1 cellular context compared by ENCODE assay signal in genomic region chr20:63896136-63896890, GRCh38.
TF ChIP-seq lines count a peak whose summit lies in the region.

No MANE protein-coding gene starts in this region.

TF ChIP-seq in HepG2, 621 proteins besides CTCF, POLR2A, EP300 and RAD21 (continued from another document and continues in another):
- TF ChIP-seq SOX13 (IDR thresholded peaks at IDR 0.05) (no peak), SOX13 (CRISPR knock-in tag; conservative IDR thresholded peaks at IDR 0.05 in 1 of 2, IDR thresholded peaks at IDR 0.05 in 1 of 2) (peak in 1 of 2 experiments; percentile 73; a peak in 1 of 4 replicates), FOSL1 (CRISPR knock-in tag; IDR thresholded peaks at IDR 0.05; ENCODE audit: borderline replicate concordance) (peak; percentile 58; the same call in 1 of the 2 replicates), SETDB1 (CRISPR knock-in tag; IDR thresholded peaks at IDR 0.05; ENCODE audit: borderline replicate concordance) (no peak), SMAD3 (CRISPR knock-in tag; IDR thresholded peaks at IDR 0.05) (0 out of 2 replicates have a peak, but pooled peaks have one; percentile 47), TEAD2 (CRISPR knock-in tag; IDR thresholded peaks at IDR 0.05) (no peak), NKX3-1 (CRISPR knock-in tag; IDR thresholded peaks at IDR 0.05) (peak; percentile 45), GATAD2A (CRISPR knock-in tag; IDR thresholded peaks at IDR 0.05) (peak; percentile 88), AKNA (CRISPR knock-in tag; IDR thresholded peaks at IDR 0.05; ENCODE audit: borderline replicate concordance) (0 out of 2 replicates have a peak, but pooled peaks have one; percentile 79), ZNF674 (CRISPR knock-in tag; IDR thresholded peaks at IDR 0.05; ENCODE audit: low read depth) (no peak), ZNF605 (CRISPR knock-in tag; IDR thresholded peaks at IDR 0.05) (peak; percentile 53; the same call in 1 of the 2 replicates), NONO (IDR thresholded peaks at IDR 0.05) (no peak), NONO (CRISPR knock-in tag; conservative IDR thresholded peaks at IDR 0.05) (peak; percentile 72; the same call in 1 of the 2 replicates), NAIF1 (CRISPR knock-in tag; IDR thresholded peaks at IDR 0.05; ENCODE audit: borderline replicate concordance) (0 out of 2 replicates have a peak, but pooled peaks have one; percentile 54), ZNF775 (CRISPR knock-in tag; IDR thresholded peaks at IDR 0.05; ENCODE audit: borderline replicate concordance) (peak; percentile 82; the same call in 1 of the 2 replicates), BRF2 (CRISPR knock-in tag; IDR thresholded peaks at IDR 0.05) (peak; percentile 81; the same call in 1 of the 2 replicates), ZGPAT (CRISPR knock-in tag; IDR thresholded peaks at IDR 0.05) (peak; percentile 84), ZNF230 (CRISPR knock-in tag; IDR thresholded peaks at IDR 0.05) (0 out of 2 replicates have a peak, but pooled peaks have one; percentile 20), ETS1 (CRISPR knock-in tag; IDR thresholded peaks at IDR 0.05) (peak; percentile 27; the same call in 1 of the 2 replicates), ZNF232 (CRISPR knock-in tag; IDR thresholded peaks at IDR 0.05; ENCODE audit: borderline replicate concordance) (peak; percentile 88; the same call in 1 of the 2 replicates), MYPOP (CRISPR knock-in tag; IDR thresholded peaks at IDR 0.05) (peak; percentile 72), ZNF512B (CRISPR knock-in tag; IDR thresholded peaks at IDR 0.05; ENCODE audit: borderline replicate concordance) (0 out of 2 replicates have a peak, but pooled peaks have one; percentile 28), ARHGAP35 (CRISPR knock-in tag; IDR thresholded peaks at IDR 0.05; ENCODE audit: borderline replicate concordance) (peak; percentile 57; the same call in 1 of the 2 replicates), SRY (CRISPR knock-in tag; IDR thresholded peaks at IDR 0.05) (peak; percentile 62; the same call in 1 of the 2 replicates), NR2C2 (CRISPR knock-in tag; IDR thresholded peaks at IDR 0.05; ENCODE audit: borderline replicate concordance) (peak; percentile 97), KDM6A (CRISPR knock-in tag; IDR thresholded peaks at IDR 0.05; ENCODE audit: low read depth) (0 out of 2 replicates have a peak, but pooled peaks have one; percentile 11), TAF1 (CRISPR knock-in tag; IDR thresholded peaks at IDR 0.05) (peak; percentile 79), CCDC6 (CRISPR knock-in tag; IDR thresholded peaks at IDR 0.05) (peak; percentile 88; the same call in 1 of the 2 replicates), ZBTB3 (CRISPR knock-in tag; IDR thresholded peaks at IDR 0.05; ENCODE audit: borderline replicate concordance, low read depth) (no peak), ZFP91 (CRISPR knock-in tag; IDR thresholded peaks at IDR 0.05; ENCODE audit: borderline replicate concordance) (peak; percentile 82; the same call in 1 of the 2 replicates), TOE1 (CRISPR knock-in tag; IDR thresholded peaks at IDR 0.05) (no peak; the same call in 1 of the 2 replicates), ZNF564 (CRISPR knock-in tag; IDR thresholded peaks at IDR 0.05) (peak; percentile 56; the same call in 1 of the 2 replicates), RARA (CRISPR knock-in tag; IDR thresholded peaks at IDR 0.05) (peak; percentile 76), KDM1A (CRISPR knock-in tag; IDR thresholded peaks at IDR 0.05) (no peak), MYNN (CRISPR knock-in tag; IDR thresholded peaks at IDR 0.05; ENCODE audit: low read depth) (peak; percentile 79; the same call in 1 of the 2 replicates), ZNF557 (CRISPR knock-in tag; IDR thresholded peaks at IDR 0.05) (peak; percentile 33; the same call in 1 of the 2 replicates), NRL (CRISPR knock-in tag; IDR thresholded peaks at IDR 0.05; ENCODE audit: borderline replicate concordance) (peak; percentile 36; the same call in 1 of the 2 replicates), KAT7 (CRISPR knock-in tag; IDR thresholded peaks at IDR 0.05; ENCODE audit: borderline replicate concordance) (peak; percentile 84; the same call in 1 of the 2 replicates), BCL3 (CRISPR knock-in tag; IDR thresholded peaks at IDR 0.05) (peak; percentile 88; the same call in 1 of the 2 replicates), ADNP (CRISPR knock-in tag; IDR thresholded peaks at IDR 0.05) (no peak), RAD51 (IDR thresholded peaks at IDR 0.05; ENCODE audit: borderline replicate concordance) (no peak), THRA (CRISPR knock-in tag; IDR thresholded peaks at IDR 0.05; ENCODE audit: borderline replicate concordance) (0 out of 2 replicates have a peak, but pooled peaks have one; percentile 23), MED1 (CRISPR knock-in tag; IDR thresholded peaks at IDR 0.05) (peak; percentile 76)
